Comparison of ENCODE assay signal across 24 cellular contexts in genomic region chr11:19403196-19403895, GRCh38.
"Had no signal": no experiment of that assay in that cellular context is flagged by ENCODE, and none has a peak within 500 bp of the region (broad histone marks: within the 10 kb centered on the region; RNA-seq: fewer than 3 reads in every experiment).

No MANE protein-coding gene starts in this region.

- H3K4me3 ChIP-seq: mucosa of descending colon, pancreas, smooth muscle cell, suprapubic skin, transverse colon, upper lobe of right lung, uterus had no signal

- ATAC-seq: effector memory CD8-positive, alpha-beta T cell; mucosa of descending colon; natural killer cell treated with Interleukin-12 subunit alpha and Interleukin-12 subunit beta and Interleukin-15 and Interleukin-18, amount 100 ng/mL, for 72 hours; pancreas; sciatic nerve; stimulated activated naive CD8-positive, alpha-beta T cell treated with anti-CD3 and anti-CD28 coated beads, Interleukin-15, amount 100 ng/mL, for 72 hours; upper lobe of right lung had no signal

- DNase-seq: cortex of kidney; effector memory CD8-positive, alpha-beta T cell; erythroblast; hypothalamus; immature natural killer cell; mesenchymal stem cell; mucosa of descending colon; naive B cell; pancreas; retina; stimulated activated CD4-positive, alpha-beta T cell treated with anti-CD3 and anti-CD28 coated beads, Interleukin-12 subunit alpha, Interleukin-12 subunit beta, amount 100 ng/mL, for 4 hours; stimulated activated CD4-positive, alpha-beta T cell treated with anti-CD3 and anti-CD28 coated beads, Interleukin-1b, Interleukin-23, amount 100 ng/mL, for 48 hours; stimulated activated CD4-positive, alpha-beta T cell treated with anti-CD3 and anti-CD28 coated beads, Interleukin-4, amount 100 ng/mL, for 1 hour; stimulated activated CD8-positive, alpha-beta memory T cell treated with anti-CD3 and anti-CD28 coated beads, Interleukin-4, amount 100 ng/mL, for 48 hours; stimulated activated naive CD4-positive, alpha-beta T cell; stimulated activated naive CD8-positive, alpha-beta T cell treated with anti-CD3 and anti-CD28 coated beads, Interleukin-15, amount 100 ng/mL, for 72 hours; transverse colon; upper lobe of right lung; uterus had no signal

- H3K4me1 ChIP-seq: transverse colon, uterus had no signal

- H3K27me3 ChIP-seq: neutrophil, pancreas, suprapubic skin, transverse colon, upper lobe of right lung, uterus had no signal

- H3K9me3 ChIP-seq: mucosa of descending colon, neutrophil, pancreas, suprapubic skin, transverse colon, upper lobe of right lung, uterus had no signal

- H3K36me3 ChIP-seq: neutrophil, pancreas, suprapubic skin, transverse colon, upper lobe of right lung, uterus had no signal

- H3K27ac ChIP-seq: neutrophil, pancreas, suprapubic skin, transverse colon, upper lobe of right lung, uterus had no signal
